In the genomic region with DNA sequence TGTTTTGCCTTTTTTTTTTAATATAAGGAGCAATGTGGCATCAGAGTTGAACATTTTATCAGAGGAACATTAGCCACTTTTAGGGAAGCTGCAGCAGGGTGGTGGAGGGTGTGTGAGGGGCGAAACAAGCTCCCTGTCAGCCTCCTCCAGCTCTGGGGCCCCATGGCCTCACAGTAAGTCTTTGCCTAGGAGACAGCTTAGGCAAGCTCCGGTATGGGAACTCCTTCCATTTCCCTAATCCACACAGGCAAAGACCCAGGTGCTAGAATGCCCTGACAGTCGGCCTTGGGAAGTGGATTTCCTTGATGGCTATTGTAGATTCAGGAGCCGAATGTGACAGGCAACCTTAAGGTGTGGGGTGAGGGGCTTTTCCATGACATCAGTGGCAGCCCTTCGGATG, we compare ENCODE assay signal across 26 cellular contexts. TPM values are rescaled to one million over a fixed set of nuclear protein-coding genes. Genes with fewer than 3 reads are reported as not detected.
"Had no signal": no experiment of that assay in that cellular context is flagged by ENCODE, and none has a peak within 500 bp of the region (broad histone marks: within the 10 kb centered on the region; RNA-seq: fewer than 3 reads in every experiment).

No MANE protein-coding gene starts in this region.

- H3K4me3 Mint-ChIP-seq: mesothelial cell of epicardium; stimulated activated naive B cell treated with anti-CD40 and anti-IgM and Interleukin-4, amounts not matched to agents 10 μg/mL and 1 μg/mL and 100 μg/mL, for 72 hours; stimulated activated naive CD8-positive, alpha-beta T cell treated with anti-CD3 and anti-CD28 coated beads, Interleukin-15, amount 100 ng/mL, for 72 hours; type B pancreatic cell had no signal

- ATAC-seq: gastrocnemius medialis; heart right ventricle; sciatic nerve; stimulated activated naive B cell treated with anti-CD40 and anti-IgM and Interleukin-4, amounts not matched to agents 10 μg/mL and 1 μg/mL and 100 μg/mL, for 72 hours; stimulated activated naive CD8-positive, alpha-beta T cell treated with anti-CD3 and anti-CD28 coated beads, Interleukin-15, amount 100 ng/mL, for 72 hours had no signal

- FAIRE-seq: endometrium, islet of Langerhans, urothelium cell line had no signal

- H3K4me1 ChIP-seq: colonic mucosa had no signal

- H3K9me3 Mint-ChIP-seq: mesothelial cell of epicardium; stimulated activated naive B cell treated with anti-CD40 and anti-IgM and Interleukin-4, amounts not matched to agents 10 μg/mL and 1 μg/mL and 100 μg/mL, for 72 hours; stimulated activated naive CD8-positive, alpha-beta T cell treated with anti-CD3 and anti-CD28 coated beads, Interleukin-15, amount 100 ng/mL, for 72 hours; type B pancreatic cell had no signal

- H3K4me3 ChIP-seq: colonic mucosa, esophagus muscularis mucosa, gastrocnemius medialis, heart right ventricle, spleen, thoracic aorta had no signal

- H3K27me3 Mint-ChIP-seq: stimulated activated naive B cell treated with anti-CD40 and anti-IgM and Interleukin-4, amounts not matched to agents 10 μg/mL and 1 μg/mL and 100 μg/mL, for 72 hours; stimulated activated naive CD8-positive, alpha-beta T cell treated with anti-CD3 and anti-CD28 coated beads, Interleukin-15, amount 100 ng/mL, for 72 hours had no signal

- H3K36me3 Mint-ChIP-seq: mesothelial cell of epicardium; stimulated activated naive B cell treated with anti-CD40 and anti-IgM and Interleukin-4, amounts not matched to agents 10 μg/mL and 1 μg/mL and 100 μg/mL, for 72 hours; type B pancreatic cell had no signal

- H3K27me3 ChIP-seq: colonic mucosa, gastrocnemius medialis, heart right ventricle, spleen had no signal

- H3K27ac ChIP-seq: colonic mucosa, epithelial cell of prostate, esophagus muscularis mucosa, gastrocnemius medialis, heart right ventricle, spleen, thoracic aorta had no signal

- DNase-seq: colonic mucosa; effector CD8-positive, alpha-beta T cell; gastrocnemius medialis; heart right ventricle; hypothalamus; kidney glomerular epithelial cell; spleen; stimulated activated CD4-positive, alpha-beta T cell treated with anti-CD3 and anti-CD28 coated beads, Interleukin-15, amount 100 ng/mL, for 24 hours; stimulated activated CD4-positive, alpha-beta T cell treated with anti-CD3 and anti-CD28 coated beads, Interleukin-1b, Interleukin-23, amount 100 ng/mL, for 48 hours; stimulated activated CD4-positive, alpha-beta T cell treated with anti-CD3 and anti-CD28 coated beads, Interleukin-4, amount 100 ng/mL, for 24 hours; stimulated activated naive B cell treated with anti-CD40 and anti-IgM and Interleukin-4, amounts not matched to agents 10 μg/mL and 1 μg/mL and 100 μg/mL, for 72 hours; stimulated activated naive CD8-positive, alpha-beta T cell treated with anti-CD3 and anti-CD28 coated beads, Interleukin-15, amount 100 ng/mL, for 72 hours had no signal

- H3K9me3 ChIP-seq: colonic mucosa, esophagus muscularis mucosa, gastrocnemius medialis, thoracic aorta had no signal

- H3K36me3 ChIP-seq: colonic mucosa, esophagus muscularis mucosa, gastrocnemius medialis, heart right ventricle, spleen, thoracic aorta had no signal

- H3K27ac Mint-ChIP-seq: mesothelial cell of epicardium; stimulated activated naive B cell treated with anti-CD40 and anti-IgM and Interleukin-4, amounts not matched to agents 10 μg/mL and 1 μg/mL and 100 μg/mL, for 72 hours; stimulated activated naive CD8-positive, alpha-beta T cell treated with anti-CD3 and anti-CD28 coated beads, Interleukin-15, amount 100 ng/mL, for 72 hours; type B pancreatic cell had no signal

RNA-seq across cellular contexts. Expression of a gene that starts 0.9 kb away (rescaled TPM):
- total RNA-seq: esophagus muscularis mucosa, fibroblast of villous mesenchyme, gastrocnemius medialis, mesothelial cell of epicardium, osteocyte, spleen, subcutaneous adipose tissue, thoracic aorta had no signal
- polyA plus RNA-seq: heart right ventricle, liver, neural cell had no signal
